In genomic region chr9:96916531-96916930, GRCh38 we compare ENCODE assay signal across 17 cellular contexts. TPM values are rescaled to one million over a fixed set of nuclear protein-coding genes. Genes with fewer than 3 reads are reported as not detected.
"Had no signal": no experiment of that assay in that cellular context is flagged by ENCODE, and none has a peak within 500 bp of the region (broad histone marks: within the 10 kb centered on the region; RNA-seq: fewer than 3 reads in every experiment).

No MANE protein-coding gene starts in this region.

RNA-seq across cellular contexts. Expression of gene NUTM2G, which starts 12.1 kb away (rescaled TPM):
- total RNA-seq: naive thymus-derived CD4-positive, alpha-beta T cell; natural killer cell; occipital lobe; osteocyte; pancreas; posterior vena cava; prostate gland; pulmonary artery endothelial cell; right atrium auricular region; sciatic nerve; smooth muscle cell; spleen; suprapubic skin; transverse colon; upper lobe of right lung; urinary bladder; uterus had no signal
- polyA plus RNA-seq: pancreas, spleen, urinary bladder had no signal
